ENCODE assay signal across 17 cellular contexts in the genomic region with DNA sequence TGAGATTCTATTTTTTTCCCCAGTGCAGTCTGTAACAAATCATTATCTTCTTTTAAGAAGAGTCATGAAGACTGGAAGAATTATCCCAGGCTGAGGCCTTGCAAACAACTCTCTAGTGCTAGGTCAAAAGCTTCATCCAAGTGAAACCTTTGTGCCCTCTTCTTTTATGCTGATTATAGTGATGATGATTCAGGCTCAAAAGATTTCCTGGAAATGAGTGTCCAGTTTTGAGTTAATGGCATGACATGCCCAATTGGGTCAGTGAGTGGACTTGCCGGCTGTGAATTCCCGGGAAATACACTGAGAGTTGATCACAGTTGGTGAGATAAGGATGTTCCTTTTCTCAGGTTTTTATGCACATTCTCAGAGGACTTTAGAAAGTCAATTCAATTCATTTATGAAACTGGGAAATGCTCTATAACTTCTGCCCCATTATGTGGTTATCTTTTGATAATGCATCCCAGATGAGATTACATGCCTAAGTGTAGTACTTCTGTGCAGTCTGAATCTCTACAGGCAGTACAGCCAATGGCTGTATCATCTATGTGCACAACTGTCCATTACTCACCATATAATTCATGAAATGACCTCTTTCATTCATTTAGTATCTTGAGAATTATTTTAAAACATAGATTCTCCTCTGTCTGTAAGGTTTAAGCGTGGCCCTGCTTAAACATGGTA.
DNase-seq lines count a peak whose midpoint lies in the region; TF ChIP-seq lines count a peak whose summit lies in the region.
"Had no signal": no experiment of that assay in that cellular context is flagged by ENCODE, and none has a peak within 500 bp of the region (broad histone marks: within the 10 kb centered on the region; RNA-seq: fewer than 3 reads in every experiment).

No MANE protein-coding gene starts in this region.

- H3K9me3 ChIP-seq in smooth muscle cell (replicated peaks; ENCODE audit: low read depth): no peaks in the 10 kb centered on the region
- H3K9me3 ChIP-seq: pancreas had no signal

- DNase-seq in EH (ENCODE audit: low read depth) (peak; percentile 83), NCI-H226 (peak; percentile 81), epithelial cell of proximal tubule (ENCODE audit: low read depth) (peak; percentile 61), pulmonary artery endothelial cell (ENCODE audit: low read depth, low spot score) (peak; percentile 71), smooth muscle cell (lab: John Stamatoyannopoulos, UW; ENCODE audit: unreplicated experiment) (no peak), RPMI8226 (no peak), NCI-H1694 treated with DMSO at 0.1 percent for 48 hours (lab: John Stamatoyannopoulos, UW) (no peak)
- DNase-seq: activated B cell treated with CpG ODN at 0.5 μM for 24 hours; activated CD8-positive, alpha-beta memory T cell treated with anti-CD3 and anti-CD28 coated beads for 24 hours; H7; NCI-H187; NCI-H510A treated with DMSO at 0.1 percent for 48 hours; pancreas; SIG-M5; small intestine; T-helper 2 cell had no signal

- H3K36me3 ChIP-seq in smooth muscle cell (ENCODE audit: low read depth): no peaks in the 10 kb centered on the region
- H3K36me3 ChIP-seq: pancreas had no signal

- no peaks in the 10 kb centered on the region for H3K4me1 ChIP-seq in smooth muscle cell (ENCODE audit: low read depth)
- H3K4me1 ChIP-seq: pancreas had no signal

- no peak overlapping the region for H3K9ac ChIP-seq in smooth muscle cell (ENCODE audit: low read depth)
- H3K9ac ChIP-seq: BLaER1 had no signal

- no peak overlapping the region for H2AFZ ChIP-seq in smooth muscle cell (ENCODE audit: low read depth)

- H3K79me2 ChIP-seq in smooth muscle cell (ENCODE audit: low read depth): no peaks in the 10 kb centered on the region

- no peaks in the 10 kb centered on the region for H4K20me1 ChIP-seq in smooth muscle cell (ENCODE audit: low read depth)
- H4K20me1 ChIP-seq: BLaER1 had no signal

- H3K27me3 ChIP-seq in smooth muscle cell (ENCODE audit: low read depth): peaks cover 13% of the 10 kb centered on the region
- H3K27me3 ChIP-seq: BLaER1, pancreas had no signal

- no peak overlapping the region for H3K4me2 ChIP-seq in smooth muscle cell
- H3K4me2 ChIP-seq: BLaER1 had no signal

- H3K27ac ChIP-seq in smooth muscle cell (ENCODE audit: low read depth): no peak overlapping the region
- H3K27ac ChIP-seq: BLaER1, pancreas had no signal

- 55% methylated on average over 3 of the region's 3 CpGs for WGBS in smooth muscle cell (ENCODE audit: low lambda C conversion rate)

- TF ChIP-seq CTCF in epithelial cell of proximal tubule (conservative IDR thresholded peaks at IDR 0.05; ENCODE audit: low read depth, low read length): no peak
- no peak for TF ChIP-seq CTCF in smooth muscle cell (IDR thresholded peaks at IDR 0.05; ENCODE audit: borderline replicate concordance, insufficient read depth, poor library complexity, severe bottlenecking)

- H3K4me3 ChIP-seq in epithelial cell of proximal tubule (ENCODE audit: low read depth, low read length) (no peak overlapping the region), smooth muscle cell (no peak overlapping the region)
- H3K4me3 ChIP-seq: BLaER1, pancreas had no signal

- no peaks in the 10 kb centered on the region for H3F3A ChIP-seq in smooth muscle cell (ENCODE audit: low read depth)

Comparison
In these comparisons a context has a peak if more than half of its experiments do, and no peak if none do; other contexts are left out.
1. DNase-seq: peak in EH (single experiment), NCI-H226 (single experiment), epithelial cell of proximal tubule (single experiment) and pulmonary artery endothelial cell (single experiment); none in smooth muscle cell (single experiment), RPMI8226 (single experiment) and NCI-H1694 treated with DMSO at 0.1 percent for 48 hours (single experiment).